Comparison of ENCODE assay signal across 8 cellular contexts in genomic region chr6:83192871-83193746, GRCh38. TPM values are rescaled to one million over a fixed set of nuclear protein-coding genes. Genes with fewer than 3 reads are reported as not detected.
DNase-seq lines count a peak whose midpoint lies in the region; ATAC-seq and TF ChIP-seq lines count a peak whose summit lies in the region.

Gene PGM3, minus strand, starts transcription at chr6:83193265. Its CDS starts 2,253 bp downstream, at chr6:83191012.
Gene RWDD2A, plus strand, starts transcription at chr6:83193357. Its CDS starts 1,095 bp downstream, at chr6:83194452.

- no peak within 1 kb of the TSS for H2AK5ac ChIP-seq in trophoblast cell (ENCODE audit: low read length)

- H4K91ac ChIP-seq in trophoblast cell (ENCODE audit: low read depth, low read length), result peak within 1 kb of the TSS; percentile 86

- H2BK120ac ChIP-seq in trophoblast cell (ENCODE audit: insufficient read depth, low read length, poor library complexity), result peak within 1 kb of the TSS; percentile 86

- WGBS in trophoblast cell (ENCODE audit: extremely low coverage, insufficient coverage, insufficient read length), result no CpG with 5 or more reads among the region's 88 CpGs
- 0% methylated on average over 54 to 72 of the region's 88 CpGs for WGBS in tibial nerve, 2 donors

- peak within 1 kb of the TSS; percentile 92 for H3K27ac Mint-ChIP-seq in activated naive CD8-positive, alpha-beta T cell treated with anti-CD3 and anti-CD28 coated beads, Interleukin-2, amount 50 U/mL, for 24 hours

- peak within 1 kb of the TSS; percentile 98 for H3K14ac ChIP-seq in trophoblast cell (ENCODE audit: low read length)

- no peak within 1 kb of the TSS for H3K27ac ChIP-seq in SU-DHL-6 (ENCODE audit: low read depth, low read length)
- H3K27ac ChIP-seq in cardiac muscle cell, result peak within 1 kb of the TSS; percentile 92
- peak within 1 kb of the TSS; percentile 56 for H3K27ac ChIP-seq in trophoblast cell (ENCODE audit: low read depth, low read length)
- H3K27ac ChIP-seq in tibial nerve, result peak within 1 kb of the TSS; percentile 61 to 92 (median 83)

- H3K36me3 ChIP-seq in SU-DHL-6 (ENCODE audit: low read length), result peaks cover 5% of the 10 kb centered on the region; the same call in 1 of the 2 replicates
- H3K36me3 ChIP-seq in cardiac muscle cell, result peaks cover 44% of the 10 kb centered on the region
- H3K36me3 ChIP-seq in trophoblast cell (ENCODE audit: control insufficient read depth in 1 of 2, insufficient read depth in 2 of 2, low read length in 2 of 2), result peaks cover 0 to 16% of the 10 kb centered on the region in 2 experiments
- H3K36me3 ChIP-seq in tibial nerve, result peaks cover 0 to 33% (median 3%) of the 10 kb centered on the region in 3 donors

- peak within 1 kb of the TSS; percentile 97 for H3K4me3 Mint-ChIP-seq in activated naive CD8-positive, alpha-beta T cell treated with anti-CD3 and anti-CD28 coated beads, Interleukin-2, amount 50 U/mL, for 24 hours

- H3K79me1 ChIP-seq in trophoblast cell (ENCODE audit: low read length), result peaks cover 9% of the 10 kb centered on the region

- peak in 1 of 2 donors; percentile 90 for TF ChIP-seq EP300 in tibial nerve (IDR thresholded peaks at IDR 0.05)

- peaks cover 26% of the 10 kb centered on the region for H3K4me1 Mint-ChIP-seq in activated naive CD8-positive, alpha-beta T cell treated with anti-CD3 and anti-CD28 coated beads, Interleukin-2, amount 50 U/mL, for 24 hours

- TF ChIP-seq CTCF in GM12875 (IDR thresholded peaks at IDR 0.05; ENCODE audit: borderline replicate concordance, insufficient read depth, low read depth, low read length) (no peak), SU-DHL-6 (IDR thresholded peaks at IDR 0.05; ENCODE audit: insufficient read depth, low read length, poor library complexity, severe bottlenecking) (no peak), cardiac muscle cell (IDR thresholded peaks at IDR 0.05; ENCODE audit: low read depth, low read length) (no peak), tibial nerve (IDR thresholded peaks at IDR 0.05) (peak in 1 of 5 experiments; percentile 10)

- H3K18ac ChIP-seq in trophoblast cell (ENCODE audit: low read length), result peak within 1 kb of the TSS; percentile 90

- H3K9me3 Mint-ChIP-seq in activated naive CD8-positive, alpha-beta T cell treated with anti-CD3 and anti-CD28 coated beads, Interleukin-2, amount 50 U/mL, for 24 hours, result no peaks in the 10 kb centered on the region

- peaks cover 5% of the 10 kb centered on the region; the same call in 1 of the 2 replicates for H3F3A ChIP-seq in SU-DHL-6 (ENCODE audit: insufficient read depth)

- H3K27me3 ChIP-seq in SU-DHL-6 (ENCODE audit: low read length) (no peaks in the 10 kb centered on the region), cardiac muscle cell (no peaks in the 10 kb centered on the region), trophoblast cell (ENCODE audit: insufficient read depth, low read length) (no peaks in the 10 kb centered on the region), tibial nerve (no peaks in the 10 kb centered on the region)

- H3K4me3 ChIP-seq in GM12875 (ENCODE audit: low read depth, low read length) (peak within 1 kb of the TSS; percentile 96), SU-DHL-6 (ENCODE audit: insufficient read depth, low read length, poor library complexity, severe bottlenecking) (peak within 1 kb of the TSS; percentile 89), cardiac muscle cell (peak within 1 kb of the TSS; percentile 93), trophoblast cell (ENCODE audit: low read depth, low read length) (peak within 1 kb of the TSS; percentile 82), tibial nerve (peak within 1 kb of the TSS; percentile 79 to 99 (median 85))

- peak within 1 kb of the TSS; percentile 94 for H3K4ac ChIP-seq in trophoblast cell (ENCODE audit: low read depth, low read length)

- ATAC-seq in HG02623 (IDR thresholded peaks at IDR 0.05; ENCODE audit: unreplicated experiment), result peak; percentile 98
- ATAC-seq in activated naive CD8-positive, alpha-beta T cell treated with anti-CD3 and anti-CD28 coated beads, Interleukin-2, amount 50 U/mL, for 24 hours, result peak; percentile 96

- peaks cover 14% of the 10 kb centered on the region for H3K36me3 Mint-ChIP-seq in activated naive CD8-positive, alpha-beta T cell treated with anti-CD3 and anti-CD28 coated beads, Interleukin-2, amount 50 U/mL, for 24 hours (ENCODE audit: low read depth)

- peak within 1 kb of the TSS; percentile 98 for H4K8ac ChIP-seq in trophoblast cell (ENCODE audit: low read depth, low read length)

- peak within 1 kb of the TSS; percentile 85 for H2BK5ac ChIP-seq in trophoblast cell (ENCODE audit: low read depth, low read length, poor library complexity)

- DNase-seq in NCI-H1092 (lab: John Stamatoyannopoulos, UW) (peak; percentile 67), cardiac muscle cell (ENCODE audit: low read depth in 1 of 2, low spot score in 1 of 2) (peak; percentile 89 to 94), trophoblast cell (peak; percentile 89 to 93), tibial nerve (ENCODE audit: low spot score in 2 of 2) (peak; percentile 85 to 86)
- DNase-seq in activated naive CD8-positive, alpha-beta T cell treated with anti-CD3 and anti-CD28 coated beads, Interleukin-2, amount 50 U/mL, for 24 hours, result peak; percentile 85

- peaks cover 3% of the 10 kb centered on the region for H3K27me3 Mint-ChIP-seq in activated naive CD8-positive, alpha-beta T cell treated with anti-CD3 and anti-CD28 coated beads, Interleukin-2, amount 50 U/mL, for 24 hours

- H3K4me1 ChIP-seq in cardiac muscle cell (ENCODE audit: low read depth), result peaks cover 11% of the 10 kb centered on the region
- H3K4me1 ChIP-seq in trophoblast cell (ENCODE audit: control insufficient read depth in 1 of 2, insufficient read depth in 2 of 2, low read length in 2 of 2), result peaks cover 5 to 6% of the 10 kb centered on the region in 2 experiments
- peaks cover 0 to 26% (median 4%) of the 10 kb centered on the region in 4 donors for H3K4me1 ChIP-seq in tibial nerve

- H3K79me2 ChIP-seq in SU-DHL-6 (ENCODE audit: insufficient read depth, low read length), result peaks cover 9% of the 10 kb centered on the region
- H3K79me2 ChIP-seq in trophoblast cell (ENCODE audit: control insufficient read depth, insufficient read depth, low read length, poor library complexity), result peaks cover 10% of the 10 kb centered on the region

- no peaks in the 10 kb centered on the region for H4K20me1 ChIP-seq in SU-DHL-6 (ENCODE audit: low read depth, low read length)

- H2BK12ac ChIP-seq in trophoblast cell (ENCODE audit: low read length), result no peak within 1 kb of the TSS

- H4K12ac ChIP-seq in trophoblast cell (ENCODE audit: low read depth, low read length), result peak within 1 kb of the TSS; percentile 31

- peak within 1 kb of the TSS; percentile 95 for H3K4me2 ChIP-seq in SU-DHL-6 (ENCODE audit: low read depth, low read length, poor library complexity, severe bottlenecking)
- H3K4me2 ChIP-seq in trophoblast cell (ENCODE audit: low read length), result peak within 1 kb of the TSS; percentile 88

- peak; percentile 70 to 88 for TF ChIP-seq POLR2A in tibial nerve (IDR thresholded peaks at IDR 0.05)

- H3K9ac ChIP-seq in SU-DHL-6 (ENCODE audit: low read length) (peak within 1 kb of the TSS; percentile 88), trophoblast cell (ENCODE audit: low read length) (peak within 1 kb of the TSS; percentile 93)

- H3K23ac ChIP-seq in trophoblast cell (ENCODE audit: low read length), result no peak within 1 kb of the TSS

- H2AFZ ChIP-seq in SU-DHL-6 (ENCODE audit: low read depth, low read length, severe bottlenecking) (peak within 1 kb of the TSS; percentile 78), trophoblast cell (ENCODE audit: insufficient read depth, low read length, poor library complexity) (peak within 1 kb of the TSS; percentile 96)

- H3K9me2 ChIP-seq in SU-DHL-6 (replicated peaks; ENCODE audit: insufficient read depth, low read length), result no peaks in the 10 kb centered on the region

- H3K9me3 ChIP-seq in SU-DHL-6 (ENCODE audit: insufficient read depth, low read length) (no peaks in the 10 kb centered on the region), cardiac muscle cell (ENCODE audit: low read depth) (no peaks in the 10 kb centered on the region), trophoblast cell (ENCODE audit: insufficient read depth, low read depth, low read length) (no peaks in the 10 kb centered on the region), tibial nerve (no peaks in the 10 kb centered on the region)

RNA-seq across cellular contexts. Expression of gene PGM3, which starts in this region (rescaled TPM):
- total RNA-seq in cardiac muscle cell (23.3 and 23.9 TPM in 2 replicates), tibial nerve (10 to 100 TPM; 12.3 to 26.2 (median 18.6) TPM)
- polyA plus RNA-seq in cardiac muscle cell, result 39.7 and 45.3 TPM in 2 replicates
- polyA plus RNA-seq in trophoblast cell (2013), result 77.9 and 79.8 TPM in 2 replicates

RNA-seq across cellular contexts. Expression of gene RWDD2A, which starts in this region (rescaled TPM):
- total RNA-seq in cardiac muscle cell (5.6 and 5.9 TPM in 2 replicates), tibial nerve (1 to 10 TPM; 2.2 to 4.2 (median 3.0) TPM)
- 11.0 and 13.5 TPM in 2 replicates for polyA plus RNA-seq in cardiac muscle cell
- 4.5 and 4.7 TPM in 2 replicates for polyA plus RNA-seq in trophoblast cell (2013)
